Comparison of ENCODE assay signal across 18 cellular contexts in genomic region chr11:61959026-61959608, GRCh38. TPM values are rescaled to one million over a fixed set of nuclear protein-coding genes. Genes with fewer than 3 reads are reported as not detected.
DNase-seq lines count a peak whose midpoint lies in the region; ATAC-seq and TF ChIP-seq lines count a peak whose summit lies in the region.
"Had no signal": no experiment of that assay in that cellular context is flagged by ENCODE, and none has a peak within 500 bp of the region (broad histone marks: within the 10 kb centered on the region; RNA-seq: fewer than 3 reads in every experiment).

No MANE protein-coding gene starts in this region.

- H3K27ac Mint-ChIP-seq in Caco-2 (ENCODE audit: unreplicated experiment) (peak overlapping the region; percentile 73), MCF 10A (ENCODE audit: low read depth, unreplicated experiment) (peak overlapping the region; percentile 63), naive B cell (peak overlapping the region in 4 of 6 donors; percentile 2 to 70 (median 35))
- H3K27ac Mint-ChIP-seq: nephron had no signal

- H3K36me3 Mint-ChIP-seq in Caco-2 (ENCODE audit: insufficient read depth, unreplicated experiment) (peaks cover 47% of the 10 kb centered on the region), MCF 10A (ENCODE audit: insufficient read depth, unreplicated experiment) (peaks cover 56% of the 10 kb centered on the region), naive B cell (peaks cover 0 to 1% of the 10 kb centered on the region in 2 donors)

- H3K9me3 ChIP-seq in Caco-2 (no peaks in the 10 kb centered on the region), HEK293 (ENCODE audit: control insufficient read depth, insufficient read depth, low read depth, low read length) (no peaks in the 10 kb centered on the region), left lung (no peaks in the 10 kb centered on the region)
- H3K9me3 ChIP-seq: sigmoid colon had no signal

- H3K4me1 ChIP-seq in Caco-2 (peaks cover 13% of the 10 kb centered on the region; the same call in 1 of the 2 replicates), HEK293 (ENCODE audit: control insufficient read depth, insufficient read depth, low read length) (no peaks in the 10 kb centered on the region), left lung (peaks cover 18 to 70% of the 10 kb centered on the region in 2 donors)

- intact Hi-C loops in Caco-2 (cut with micrococcal nuclease; ENCODE audit: unreplicated experiment) = no loop called here
- intact Hi-C loops in MCF 10A (cut with micrococcal nuclease) = no loop called here
- intact Hi-C loops in left lung (cut with DNase I) = loop anchor here in 1 of 2 donors (10.0 kb wide), 2 partner anchors 116 to 164 kb away; partner anchors contain the start of genes FEN1 and TMEM258

- no peak overlapping the region for H3K4me3 ChIP-seq in Caco-2 (ENCODE audit: low read depth, low read length)
- H3K4me3 ChIP-seq in HEK293 (ENCODE audit: low read depth, low read length) = no peak overlapping the region
- H3K4me3 ChIP-seq in left lung = no peak overlapping the region
- H3K4me3 ChIP-seq: cardiac muscle cell, sigmoid colon had no signal

- no peak overlapping the region for H3K27ac ChIP-seq in HEK293 (ENCODE audit: extremely low read depth, low read depth, low read length)
- H3K27ac ChIP-seq in left lung = no peak overlapping the region
- H3K27ac ChIP-seq: cardiac muscle cell, sigmoid colon had no signal

- H3K27me3 ChIP-seq in Caco-2 (replicated peaks; ENCODE audit: control insufficient read depth, insufficient read depth, low read length) (no peaks in the 10 kb centered on the region), left lung (peaks cover 0 to 11% of the 10 kb centered on the region in 2 donors)

- H3K4me3 Mint-ChIP-seq in Caco-2 (ENCODE audit: unreplicated experiment) (no peak overlapping the region), MCF 10A (ENCODE audit: unreplicated experiment) (no peak overlapping the region), naive B cell (peak overlapping the region in 2 of 8 donors; percentile 13 to 69)
- H3K4me3 Mint-ChIP-seq: nephron had no signal

- ATAC-seq in naive B cell (ENCODE audit: low read depth in 2 of 2) (no peak), left lung (no peak), GM18517 (IDR thresholded peaks at IDR 0.05; ENCODE audit: unreplicated experiment) (no peak)
- ATAC-seq: left colon had no signal

- TF ChIP-seq CTCF in Caco-2 (IDR thresholded peaks at IDR 0.05; ENCODE audit: insufficient read depth in 1 of 2, low read depth in 1 of 2, low read length in 1 of 2, severe bottlenecking in 1 of 2, unreplicated experiment in 1 of 2) (no peak), HEK293 (tag by site-specific recombination; IDR thresholded peaks at IDR 0.05) (no peak), MCF 10A (IDR thresholded peaks at IDR 0.05; ENCODE audit: unreplicated experiment) (no peak), left lung (IDR thresholded peaks at IDR 0.05) (no peak)

- H3K27me3 Mint-ChIP-seq in Caco-2 (ENCODE audit: insufficient read depth, unreplicated experiment) (no peaks in the 10 kb centered on the region), MCF 10A (ENCODE audit: insufficient read depth, unreplicated experiment) (no peaks in the 10 kb centered on the region), naive B cell (peaks cover 0 to 12% (median 6%) of the 10 kb centered on the region in 3 donors)

- POLR2A ChIA-PET in Caco-2 (lab: Charles Lee) = interaction anchor here (0.5 to 0.8 kb wide), 3 partner anchors 9 to 522 kb away, joined by 3 to 8 read pairs (median 5); partner anchors contain the start of gene FTH1
- POLR2A ChIA-PET in HEK293 (lab: Yijun Ruan, JAX) = no interaction called here
- POLR2A ChIA-PET in MCF 10A (lab: Yijun Ruan, JAX) = interaction anchor here (0.5 to 27.4 kb wide), 5 partner anchors 10 to 79 kb away, joined by 3 to 1703 read pairs (median 4); no protein-coding TSS in a partner anchor

- CTCF ChIA-PET in Caco-2 (lab: Charles Lee) (interaction anchor here (0.6 to 1.2 kb wide), 4 partner anchors 10 to 149 kb away, joined by 3 to 8 read pairs (median 5); no protein-coding TSS in a partner anchor), HEK293 (lab: Yijun Ruan, JAX) (interaction anchor here (0.6 to 2.7 kb wide), 3 partner anchors 9 to 88 kb away, joined by 3 to 12 read pairs (median 3); no protein-coding TSS in a partner anchor), MCF 10A (lab: Yijun Ruan, JAX) (interaction anchor here (1.1 to 6.7 kb wide), 3 partner anchors 10 to 105 kb away, joined by 4 to 54 read pairs (median 26); partner anchors contain the start of gene BEST1)

- BruUV-seq in Caco-2 (replicated peaks; lab: Mats Ljungman, UMichigan) = no TSS peak
- no TSS peak for BruUV-seq in MCF 10A (replicated peaks; lab: Mats Ljungman, UMichigan)

- DNase-seq in Caco-2 (peak in 1 of 2 experiments; percentile 29), MCF 10A (ENCODE audit: unreplicated experiment) (no peak), naive B cell (no peak), cortex of kidney (lab: John Stamatoyannopoulos, UW) (no peak), left lung (no peak), NCI-H1048 (lab: John Stamatoyannopoulos, UW) (no peak)
- DNase-seq: activated CD4-positive, alpha-beta T cell treated with anti-CD3 and anti-CD28 coated beads for 1 hour; CD4-positive, CD25-positive, alpha-beta regulatory T cell; GDM1; NCI-H1092; NCI-H345; sigmoid colon; SW 1271 had no signal

- H3K9me3 Mint-ChIP-seq in Caco-2 (ENCODE audit: unreplicated experiment) (no peaks in the 10 kb centered on the region), MCF 10A (ENCODE audit: unreplicated experiment) (no peaks in the 10 kb centered on the region), naive B cell (no peaks in the 10 kb centered on the region)
- H3K9me3 Mint-ChIP-seq: CD4-positive, CD25-positive, alpha-beta regulatory T cell; nephron had no signal

- H3K36me3 ChIP-seq in Caco-2 (ENCODE audit: control insufficient read depth, insufficient read depth, low read length) (peaks cover 4% of the 10 kb centered on the region; the same call in 1 of the 2 replicates), HEK293 (ENCODE audit: control insufficient read depth in 2 of 2, insufficient read depth in 1 of 2, low read length in 2 of 2) (peaks cover 0 to 19% of the 10 kb centered on the region in 2 experiments; a peak in 1 of 3 replicates), left lung (peaks cover 0 to 50% of the 10 kb centered on the region in 2 donors)

- H3K4me1 Mint-ChIP-seq in Caco-2 (ENCODE audit: low read depth, unreplicated experiment) (no peaks in the 10 kb centered on the region), MCF 10A (ENCODE audit: insufficient read depth, unreplicated experiment) (peaks cover 44% of the 10 kb centered on the region), naive B cell (peaks cover 40 to 65% (median 59%) of the 10 kb centered on the region in 3 donors)

TF ChIP-seq in HEK293, 187 proteins besides CTCF, POLR2A, EP300 and RAD21:
- TF ChIP-seq ZSCAN16 (tag by site-specific recombination; IDR thresholded peaks at IDR 0.05) (0 out of 2 replicates have a peak, but pooled peaks have one; percentile 59), PRDM2 (tag by site-specific recombination; IDR thresholded peaks at IDR 0.05; ENCODE audit: borderline replicate concordance) (no peak)

RNA-seq across cellular contexts. Expression of gene FTH1, which starts 8.3 kb away (rescaled TPM):
- total RNA-seq in Caco-2 (2022) (1,282 and 1,565 TPM in 2 replicates), MCF 10A (2022) (8,367 and 15,492 TPM in 2 replicates), left lung (1,000 to 10,000 TPM; 3,536 to 5,494 TPM)
- 1,000 to 10,000 TPM; 4,039 to 5,068 (median 4,261) TPM for polyA plus RNA-seq in naive B cell (ENCODE audit: low read depth in 6 of 6)

RNA-seq across cellular contexts. Expression of gene BEST1, which starts 9.0 kb away (rescaled TPM):
- total RNA-seq in Caco-2 (2022) = 4.7 and 6.7 TPM in 2 replicates
- total RNA-seq in MCF 10A (2022) = 2.5 and 3.2 TPM in 2 replicates
- polyA plus RNA-seq in naive B cell (ENCODE audit: low read depth in 6 of 6) = 1 to 10 TPM; 1.4 to 3.3 (median 2.6) TPM
- 10 to 100 TPM in 1 of 2 donors, 1 to 10 TPM in 1; 3.8 to 14.6 TPM for total RNA-seq in left lung

RNA-seq across cellular contexts. Expression of gene RAB3IL1, which starts 41.8 kb away (rescaled TPM):
- total RNA-seq in Caco-2 (2022) (8.3 and 10.6 TPM in 2 replicates), MCF 10A (2022) (2.3 and 4.5 TPM in 2 replicates), left lung (10 to 100 TPM; 10.8 to 13.3 TPM)
- polyA plus RNA-seq in naive B cell (ENCODE audit: low read depth in 6 of 6) = not detected
- total RNA-seq: CD4-positive, CD25-positive, alpha-beta regulatory T cell had no signal
- polyA plus RNA-seq: CD4-positive, CD25-positive, alpha-beta regulatory T cell had no signal
